8 cellular contexts compared by ENCODE assay signal in genomic region chr5:170338933-170339779, GRCh38. TPM values are rescaled to one million over a fixed set of nuclear protein-coding genes. Genes with fewer than 3 reads are reported as not detected.
DNase-seq lines count a peak whose midpoint lies in the region; TF ChIP-seq lines count a peak whose summit lies in the region.

No MANE protein-coding gene starts in this region.

- H3K27ac ChIP-seq in HEK293 (ENCODE audit: extremely low read depth, low read depth, low read length): no peak overlapping the region
- no peak overlapping the region for H3K27ac ChIP-seq in vagina

- DNase-seq in NB4 (ENCODE audit: low read depth) (peak; percentile 76), iPS-NIHi11 (ENCODE audit: low spot score) (peak; percentile 59), globus pallidus (ENCODE audit: low spot score) (no peak), vagina (ENCODE audit: extremely low spot score in 2 of 2) (no peak)
- DNase-seq in activated T-cell treated with anti-CD3 and anti-CD28 coated beads, Interleukin-2, amount 50 U/mL, for 1 hour: peak; percentile 73
- DNase-seq in stimulated activated naive CD4-positive, alpha-beta T cell (lab: John Stamatoyannopoulos, UW): peak; percentile 30 to 74 (median 58)

- POLR2A ChIA-PET in HEK293 (lab: Yijun Ruan, JAX): no interaction called here

- H3K4me3 ChIP-seq in GM12875 (ENCODE audit: low read depth, low read length) (no peak overlapping the region), HEK293 (ENCODE audit: low read depth, low read length) (no peak overlapping the region), NB4 (ENCODE audit: low read depth, low read length) (no peak overlapping the region), vagina (no peak overlapping the region)

- no peaks in the 10 kb centered on the region for H3K9me3 ChIP-seq in HEK293 (ENCODE audit: control insufficient read depth, insufficient read depth, low read depth, low read length)
- no peaks in the 10 kb centered on the region for H3K9me3 ChIP-seq in vagina

- intact Hi-C loops in vagina (cut with DNase I): no loop called here

- TF ChIP-seq POLR2A in NB4 (IDR thresholded peaks at IDR 0.05; ENCODE audit: extremely low read depth, insufficient read length) (no peak), vagina (IDR thresholded peaks at IDR 0.05) (no peak)

- H3K36me3 ChIP-seq in HEK293 (ENCODE audit: control insufficient read depth in 2 of 2, insufficient read depth in 1 of 2, low read length in 2 of 2): no peaks in the 10 kb centered on the region
- H3K36me3 ChIP-seq in vagina: no peaks in the 10 kb centered on the region

- H3K27me3 ChIP-seq in vagina: no peaks in the 10 kb centered on the region

- H3K4me1 ChIP-seq in HEK293 (ENCODE audit: control insufficient read depth, insufficient read depth, low read length) (no peaks in the 10 kb centered on the region), vagina (no peaks in the 10 kb centered on the region)

- TF ChIP-seq CTCF in GM12875 (IDR thresholded peaks at IDR 0.05; ENCODE audit: borderline replicate concordance, insufficient read depth, low read depth, low read length) (peak; percentile 93), HEK293 (tag by site-specific recombination; IDR thresholded peaks at IDR 0.05) (peak; percentile 63; the same call in 1 of the 2 replicates), NB4 (IDR thresholded peaks at IDR 0.05; ENCODE audit: low read depth, low read length) (peak; percentile 74), vagina (IDR thresholded peaks at IDR 0.05) (no peak)

- CTCF ChIA-PET in HEK293 (lab: Yijun Ruan, JAX): interaction anchor here (0.8 to 1.6 kb wide), 6 partner anchors 9 to 116 kb away, joined by 3 to 9 read pairs (median 4); no protein-coding TSS in a partner anchor

TF ChIP-seq in HEK293, 187 proteins besides CTCF, POLR2A, EP300 and RAD21:
- TF ChIP-seq KLF1 (tag by site-specific recombination; IDR thresholded peaks at IDR 0.05): no peak

RNA-seq across cellular contexts. Expression of gene LCP2, which starts 41.6 kb away (rescaled TPM):
- 25.5 TPM for total RNA-seq in vagina

RNA-seq across cellular contexts. Expression of gene KCNMB1, which starts 50.0 kb away (rescaled TPM):
- 4.9 TPM for total RNA-seq in vagina

Comparison
In these comparisons a context has a peak if more than half of its experiments do, and no peak if none do; other contexts are left out.
1. CTCF ChIP-seq: peak in GM12875 (single experiment), HEK293 (single experiment) and NB4 (single experiment); none in vagina (0 of 3).
2. DNase-seq: peak in NB4 (single experiment), activated T-cell treated with anti-CD3 and anti-CD28 coated beads, Interleukin-2, amount 50 U/mL, for 1 hour (single experiment), iPS-NIHi11 (single experiment) and stimulated activated naive CD4-positive, alpha-beta T cell (6 of 6); none in globus pallidus (single experiment) and vagina (0 of 2).